In the genomic region with DNA sequence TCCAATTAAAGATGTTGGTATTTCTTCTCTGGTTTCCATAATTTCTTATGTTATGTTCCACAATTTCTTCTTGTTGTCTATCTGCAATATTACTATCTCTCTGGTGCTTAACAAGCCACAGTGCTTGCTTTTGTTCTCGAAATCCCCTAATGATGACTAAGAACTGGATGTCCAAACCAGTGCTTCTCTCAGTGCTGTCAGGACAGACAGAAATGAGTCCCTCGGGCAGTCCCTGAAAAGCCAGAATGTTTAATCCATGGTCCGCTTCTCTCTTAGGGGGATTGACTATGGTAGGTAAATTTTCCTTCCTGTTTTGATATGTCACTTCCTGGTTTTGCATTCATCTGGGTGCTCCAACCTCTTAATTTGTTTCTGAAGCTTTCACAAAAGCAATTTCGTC, we compare ENCODE assay signal across 21 cellular contexts.
DNase-seq lines count a peak whose midpoint lies in the region; ATAC-seq, FAIRE-seq and TF ChIP-seq lines count a peak whose summit lies in the region.
"Had no signal": no experiment of that assay in that cellular context is flagged by ENCODE, and none has a peak within 500 bp of the region (broad histone marks: within the 10 kb centered on the region; RNA-seq: fewer than 3 reads in every experiment).

No MANE protein-coding gene starts in this region.

- TF ChIP-seq CTCF in GM12878 (IDR thresholded peaks at IDR 0.05 in 2 of 3, conservative IDR thresholded peaks at IDR 0.05 in 1 of 3; ENCODE audit: control insufficient read depth in 2 of 3, extremely low read depth in 1 of 3, insufficient read depth in 1 of 3, low read depth in 3 of 3, low read length in 3 of 3) (no peak), gastroesophageal sphincter (IDR thresholded peaks at IDR 0.05) (no peak)

- H3K36me3 ChIP-seq in GM12878 (ENCODE audit: control insufficient read depth in 2 of 2, insufficient read depth in 2 of 2, low read length in 1 of 2) (no peaks in the 10 kb centered on the region), gastroesophageal sphincter (no peaks in the 10 kb centered on the region)

- no peak overlapping the region for H3K9ac ChIP-seq in GM12878 (ENCODE audit: control insufficient read depth, insufficient read depth, low read length)

- POLR2A ChIA-PET in GM12878 (lab: Charles Lee), result no interaction called here

- DNase-seq in GM12878 (ENCODE audit: low read depth, low spot score), result peak; percentile 11
- no peak for DNase-seq in Right ventricle myocardium superior
- no peak for DNase-seq in kidney glomerular epithelial cell (lab: John Stamatoyannopoulos, UW)
- DNase-seq in ureter (ENCODE audit: low spot score), result no peak
- DNase-seq: activated CD4-positive, alpha-beta T cell treated with anti-CD3 and anti-CD28 coated beads for 4 hours; activated T-cell treated with anti-CD3 and anti-CD28 coated beads for 4 hours; dorsolateral prefrontal cortex; GF-D8; hippocampal formation; left cardiac atrium; NCI-H1417; NK-92 treated with Interleukin-12 subunit alpha and Interleukin-12 subunit beta, amount 100 ng/mL, for 24 hours; SHP77 treated with DMSO at 0.1 percent for 48 hours; substantia nigra had no signal

- H3K27me3 ChIP-seq in GM12878 (replicated peaks in 1 of 2; ENCODE audit: control insufficient read depth in 2 of 2, insufficient read depth in 2 of 2, low read length in 1 of 2) (no peaks in the 10 kb centered on the region), gastroesophageal sphincter (no peaks in the 10 kb centered on the region)
- H3K27me3 ChIP-seq: dorsolateral prefrontal cortex had no signal

- RAD21 ChIA-PET in GM12878 (lab: Charles Lee; ENCODE audit: unreplicated experiment), result no interaction called here

- FAIRE-seq in GM12878 (lab: Jason Lieb, UNC), result no peak
- FAIRE-seq: GM18507, K562 had no signal

- peak; percentile 69 for ATAC-seq in GM18520 (IDR thresholded peaks at IDR 0.05; ENCODE audit: unreplicated experiment)
- ATAC-seq in HG02678 (IDR thresholded peaks at IDR 0.05; ENCODE audit: unreplicated experiment), result peak; percentile 79
- ATAC-seq in HG03378 (IDR thresholded peaks at IDR 0.05; ENCODE audit: unreplicated experiment), result peak; percentile 84
- peak; percentile 97 for ATAC-seq in GM12878
- ATAC-seq in gastroesophageal sphincter, result no peak
- no peak for ATAC-seq in Right ventricle myocardium superior (ENCODE audit: poor library complexity)
- ATAC-seq: HCT116, K562, left cardiac atrium had no signal

- H3K9me3 ChIP-seq in GM12878 (replicated peaks; ENCODE audit: control insufficient read depth, insufficient read depth, low read length) (no peaks in the 10 kb centered on the region), gastroesophageal sphincter (no peaks in the 10 kb centered on the region)

- H4K20me1 ChIP-seq in GM12878 (ENCODE audit: control insufficient read depth, insufficient read depth), result no peaks in the 10 kb centered on the region

- H2AFZ ChIP-seq in GM12878 (ENCODE audit: control insufficient read depth, low read depth, low read length), result no peak overlapping the region

- BruUV-seq in GM12878 (replicated peaks; lab: Mats Ljungman, UMichigan), result no TSS peak

- TF ChIP-seq EP300 in GM12878 (IDR thresholded peaks at IDR 0.05; ENCODE audit: borderline replicate concordance in 1 of 2, control insufficient read depth in 1 of 2, low read depth in 2 of 2, low read length in 2 of 2) (peak in 1 of 2 experiments; percentile 26; a peak in 1 of 4 replicates), gastroesophageal sphincter (IDR thresholded peaks at IDR 0.05) (no peak)

- no peak overlapping the region for H3K4me2 ChIP-seq in GM12878 (ENCODE audit: control insufficient read depth, insufficient read depth)

- CTCF ChIA-PET in GM12878 (lab: Yijun Ruan, JAX), result no interaction called here

- no peaks in the 10 kb centered on the region for H3K79me2 ChIP-seq in GM12878 (ENCODE audit: control insufficient read depth, insufficient read depth, low read length)

- H3K4me1 ChIP-seq in GM12878 (ENCODE audit: control insufficient read depth, insufficient read depth, low read length), result no peaks in the 10 kb centered on the region
- H3K4me1 ChIP-seq in gastroesophageal sphincter, result no peaks in the 10 kb centered on the region

- no peak for TF ChIP-seq RAD21 in GM12878 (IDR thresholded peaks at IDR 0.05; ENCODE audit: insufficient read depth, low read depth, low read length)

- SMC1A ChIA-PET in GM12878 (lab: Charles Lee; ENCODE audit: uncharacterized antibody, unreplicated experiment), result no interaction called here

- no peak overlapping the region for H3K4me3 ChIP-seq in GM12878
- H3K4me3 ChIP-seq in gastroesophageal sphincter, result no peak overlapping the region
- H3K4me3 ChIP-seq: dorsolateral prefrontal cortex, K562 had no signal

- in situ Hi-C loops in GM12878 (cut with MboI), result no loop called here

- WGBS in GM12878 (ENCODE audit: insufficient coverage, insufficient replicate concordance, low lambda C conversion rate, missing lambda C conversion rate), result 1% methylated on average over 4 of the region's 4 CpGs
- 44 to 49% methylated on average over 4 of the region's 4 CpGs for WGBS in gastroesophageal sphincter (ENCODE audit: low coverage in 1 of 2), 2 donors

- H3K27ac ChIP-seq in GM12878 (ENCODE audit: control insufficient read depth, insufficient read depth) (no peak overlapping the region), gastroesophageal sphincter (no peak overlapping the region)
- H3K27ac ChIP-seq: dorsolateral prefrontal cortex had no signal

- TF ChIP-seq POLR2A in GM12878 (IDR thresholded peaks at IDR 0.05; ENCODE audit: low read depth, low read length) (no peak), gastroesophageal sphincter (IDR thresholded peaks at IDR 0.05) (no peak)

- intact Hi-C loops in GM12878 (cut with micrococcal nuclease; ENCODE audit: unreplicated experiment) (no loop called here), Right ventricle myocardium superior (cut with DNase I) (no loop called here)

TF ChIP-seq in GM12878, 131 proteins besides CTCF, POLR2A, EP300 and RAD21:
- TF ChIP-seq MTA2 (IDR thresholded peaks at IDR 0.05; ENCODE audit: low read depth) (peak; percentile 26; the same call in 1 of the 2 replicates), IKZF1 (conservative IDR thresholded peaks at IDR 0.05) (peak; percentile 31; the same call in 1 of the 2 replicates), EZH2 (IDR thresholded peaks at IDR 0.05; ENCODE audit: borderline replicate concordance, control insufficient read depth, low read depth, low read length) (no peak), MEF2A (IDR thresholded peaks at IDR 0.05; ENCODE audit: insufficient read depth, low read depth, low read length) (no peak), JUNB (IDR thresholded peaks at IDR 0.05) (peak; percentile 45), BCL11A (IDR thresholded peaks at IDR 0.05; ENCODE audit: low read depth, low read length) (peak; percentile 50; the same call in 1 of the 2 replicates), IKZF2 (IDR thresholded peaks at IDR 0.05) (peak; percentile 45 to 66), SPI1 (IDR thresholded peaks at IDR 0.05; ENCODE audit: borderline replicate concordance, insufficient read depth, low read depth, low read length) (peak; percentile 18; the same call in 1 of the 2 replicates), RUNX3 (IDR thresholded peaks at IDR 0.05; ENCODE audit: low read length) (peak; percentile 34; the same call in 1 of the 2 replicates), IRF4 (IDR thresholded peaks at IDR 0.05; ENCODE audit: low read depth, low read length) (0 out of 2 replicates have a peak, but pooled peaks have one; percentile 44), DPF2 (IDR thresholded peaks at IDR 0.05) (0 out of 2 replicates have a peak, but pooled peaks have one; percentile 36)
- TF ChIP-seq, protein P1, sequence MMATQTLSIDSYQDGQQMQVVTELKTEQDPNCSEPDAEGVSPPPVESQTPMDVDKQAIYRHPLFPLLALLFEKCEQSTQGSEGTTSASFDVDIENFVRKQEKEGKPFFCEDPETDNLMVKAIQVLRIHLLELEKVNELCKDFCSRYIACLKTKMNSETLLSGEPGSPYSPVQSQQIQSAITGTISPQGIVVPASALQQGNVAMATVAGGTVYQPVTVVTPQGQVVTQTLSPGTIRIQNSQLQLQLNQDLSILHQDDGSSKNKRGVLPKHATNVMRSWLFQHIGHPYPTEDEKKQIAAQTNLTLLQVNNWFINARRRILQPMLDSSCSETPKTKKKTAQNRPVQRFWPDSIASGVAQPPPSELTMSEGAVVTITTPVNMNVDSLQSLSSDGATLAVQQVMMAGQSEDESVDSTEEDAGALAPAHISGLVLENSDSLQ (IDR thresholded peaks at IDR 0.05), result no peak
- TF ChIP-seq, protein P2, sequence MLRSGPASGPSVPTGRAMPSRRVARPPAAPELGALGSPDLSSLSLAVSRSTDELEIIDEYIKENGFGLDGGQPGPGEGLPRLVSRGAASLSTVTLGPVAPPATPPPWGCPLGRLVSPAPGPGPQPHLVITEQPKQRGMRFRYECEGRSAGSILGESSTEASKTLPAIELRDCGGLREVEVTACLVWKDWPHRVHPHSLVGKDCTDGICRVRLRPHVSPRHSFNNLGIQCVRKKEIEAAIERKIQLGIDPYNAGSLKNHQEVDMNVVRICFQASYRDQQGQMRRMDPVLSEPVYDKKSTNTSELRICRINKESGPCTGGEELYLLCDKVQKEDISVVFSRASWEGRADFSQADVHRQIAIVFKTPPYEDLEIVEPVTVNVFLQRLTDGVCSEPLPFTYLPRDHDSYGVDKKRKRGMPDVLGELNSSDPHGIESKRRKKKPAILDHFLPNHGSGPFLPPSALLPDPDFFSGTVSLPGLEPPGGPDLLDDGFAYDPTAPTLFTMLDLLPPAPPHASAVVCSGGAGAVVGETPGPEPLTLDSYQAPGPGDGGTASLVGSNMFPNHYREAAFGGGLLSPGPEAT (IDR thresholded peaks at IDR 0.05; ENCODE audit: low read depth), result 0 out of 2 replicates have a peak, but pooled peaks have one; percentile 38

Comparison
In these comparisons a context has a peak if more than half of its experiments do, and no peak if none do; other contexts are left out.
1. ATAC-seq: peak in GM18520 (single experiment), HG02678 (single experiment), HG03378 (single experiment) and GM12878 (single experiment); none in gastroesophageal sphincter (single experiment) and Right ventricle myocardium superior (single experiment).